ENCODE assay signal across 1 cellular context in genomic region chr20:38109657-38110524, GRCh38.
TF ChIP-seq lines count a peak whose summit lies in the region.

No MANE protein-coding gene starts in this region.

TF ChIP-seq in HepG2, 621 proteins besides CTCF, POLR2A, EP300 and RAD21 (continued from another document and continues in another):
- no peak for TF ChIP-seq NFKB2 (CRISPR knock-in tag; IDR thresholded peaks at IDR 0.05; ENCODE audit: borderline replicate concordance)
- no peak for TF ChIP-seq ZNF232 (CRISPR knock-in tag; IDR thresholded peaks at IDR 0.05; ENCODE audit: borderline replicate concordance)
- no peak; the same call in 1 of the 2 replicates for TF ChIP-seq ZNF710 (CRISPR knock-in tag; IDR thresholded peaks at IDR 0.05; ENCODE audit: borderline replicate concordance)
- 0 out of 2 replicates have a peak, but pooled peaks have one; percentile 42 for TF ChIP-seq KDM2A (CRISPR knock-in tag; IDR thresholded peaks at IDR 0.05; ENCODE audit: borderline replicate concordance, low read depth)
- no peak for TF ChIP-seq ZNF670 (CRISPR knock-in tag; IDR thresholded peaks at IDR 0.05; ENCODE audit: borderline replicate concordance)
- no peak for TF ChIP-seq EEA1 (CRISPR knock-in tag; IDR thresholded peaks at IDR 0.05; ENCODE audit: borderline replicate concordance)
- no peak for TF ChIP-seq ZNF30 (CRISPR knock-in tag; IDR thresholded peaks at IDR 0.05)
- no peak for TF ChIP-seq ATM (IDR thresholded peaks at IDR 0.05; ENCODE audit: borderline replicate concordance)
- TF ChIP-seq STAT6 (CRISPR knock-in tag; IDR thresholded peaks at IDR 0.05; ENCODE audit: borderline replicate concordance): no peak; the same call in 1 of the 2 replicates
- no peak for TF ChIP-seq NR0B2 (CRISPR knock-in tag; IDR thresholded peaks at IDR 0.05)
- TF ChIP-seq ZSCAN12 (CRISPR knock-in tag; IDR thresholded peaks at IDR 0.05): no peak
- no peak for TF ChIP-seq ZSCAN22 (CRISPR knock-in tag; IDR thresholded peaks at IDR 0.05)
- 0 out of 2 replicates have a peak, but pooled peaks have one; percentile 8 for TF ChIP-seq BHLHE40 (IDR thresholded peaks at IDR 0.05; ENCODE audit: low read length)
- no peak for TF ChIP-seq KMT2A (CRISPR knock-in tag; IDR thresholded peaks at IDR 0.05)
- TF ChIP-seq SATB2 (CRISPR knock-in tag; IDR thresholded peaks at IDR 0.05): no peak
- TF ChIP-seq BRCA1 (CRISPR knock-in tag; IDR thresholded peaks at IDR 0.05): no peak
- TF ChIP-seq ATF4 (CRISPR knock-in tag; IDR thresholded peaks at IDR 0.05): peak in 1 of 2 experiments; percentile 82; a peak in 2 of 4 replicates
- peak; percentile 78 for TF ChIP-seq PATZ1 (CRISPR knock-in tag; IDR thresholded peaks at IDR 0.05)
- TF ChIP-seq KLF13 (CRISPR knock-in tag; IDR thresholded peaks at IDR 0.05): no peak
- TF ChIP-seq ZNF879 (CRISPR knock-in tag; IDR thresholded peaks at IDR 0.05): no peak
- no peak for TF ChIP-seq KLF9 (CRISPR knock-in tag; IDR thresholded peaks at IDR 0.05; ENCODE audit: low read depth)
- peak; percentile 75; the same call in 1 of the 2 replicates for TF ChIP-seq SALL1 (CRISPR knock-in tag; IDR thresholded peaks at IDR 0.05)
- no peak for TF ChIP-seq TBP (CRISPR knock-in tag; IDR thresholded peaks at IDR 0.05)
- no peak for TF ChIP-seq ZFP62 (CRISPR knock-in tag; IDR thresholded peaks at IDR 0.05)
- TF ChIP-seq ZNF75D (CRISPR knock-in tag; IDR thresholded peaks at IDR 0.05; ENCODE audit: borderline replicate concordance): no peak
- no peak for TF ChIP-seq NFAT5 (CRISPR knock-in tag; IDR thresholded peaks at IDR 0.05)
- TF ChIP-seq FIP1L1 (IDR thresholded peaks at IDR 0.05; ENCODE audit: borderline replicate concordance, insufficient read depth, low read depth, low read length): no peak
- no peak for TF ChIP-seq CBFB (CRISPR knock-in tag; IDR thresholded peaks at IDR 0.05)
- no peak for TF ChIP-seq SRSF4 (IDR thresholded peaks at IDR 0.05; ENCODE audit: low read depth, low read length, poor library complexity, severe bottlenecking)
- no peak for TF ChIP-seq POLR2G (IDR thresholded peaks at IDR 0.05; ENCODE audit: low read depth, low read length)
- no peak for TF ChIP-seq HDAC6 (IDR thresholded peaks at IDR 0.05; ENCODE audit: low read depth, low read length)
- no peak for TF ChIP-seq ZNF292 (CRISPR knock-in tag; IDR thresholded peaks at IDR 0.05; ENCODE audit: borderline replicate concordance, low read depth)
- TF ChIP-seq HMG20B (CRISPR knock-in tag; conservative IDR thresholded peaks at IDR 0.05): no peak; the same call in 1 of the 2 replicates
- no peak for TF ChIP-seq ARID2 (CRISPR knock-in tag; IDR thresholded peaks at IDR 0.05; ENCODE audit: borderline replicate concordance)
- peak; percentile 71; the same call in 1 of the 2 replicates for TF ChIP-seq ZNF331 (CRISPR knock-in tag; IDR thresholded peaks at IDR 0.05)
- no peak for TF ChIP-seq ZNF562 (CRISPR knock-in tag; IDR thresholded peaks at IDR 0.05; ENCODE audit: borderline replicate concordance)
- no peak for TF ChIP-seq ZNF777 (CRISPR knock-in tag; IDR thresholded peaks at IDR 0.05)
- no peak for TF ChIP-seq HMGXB3 (CRISPR knock-in tag; IDR thresholded peaks at IDR 0.05; ENCODE audit: borderline replicate concordance)
- no peak for TF ChIP-seq ZNF503 (CRISPR knock-in tag; IDR thresholded peaks at IDR 0.05)
- peak; percentile 3; the same call in 1 of the 2 replicates for TF ChIP-seq ZNF547 (CRISPR knock-in tag; IDR thresholded peaks at IDR 0.05)
- TF ChIP-seq ZNF44 (CRISPR knock-in tag; IDR thresholded peaks at IDR 0.05): 0 out of 2 replicates have a peak, but pooled peaks have one; percentile 33
- TF ChIP-seq ZBTB8A (CRISPR knock-in tag; IDR thresholded peaks at IDR 0.05; ENCODE audit: borderline replicate concordance, low read depth): no peak
